11 cellular contexts compared by ENCODE assay signal in the genomic region with DNA sequence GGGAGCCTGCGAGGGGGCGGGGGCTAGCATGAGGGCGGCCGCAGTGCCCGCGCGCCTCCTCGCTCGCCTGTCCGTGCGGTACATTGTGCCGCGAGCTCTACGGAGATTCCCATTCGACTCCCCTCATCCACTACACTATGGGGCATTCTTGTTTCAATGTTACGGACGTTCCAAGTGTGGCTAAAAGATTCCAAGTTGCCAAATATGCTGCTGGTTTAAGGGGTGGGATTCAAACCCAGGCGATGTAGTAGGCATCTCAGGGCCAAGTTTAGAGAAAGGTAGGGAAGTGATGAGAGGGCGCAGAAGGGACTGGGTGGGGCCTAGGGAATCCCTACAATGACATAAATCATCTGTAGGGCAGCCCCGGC. TPM values are rescaled to one million over a fixed set of nuclear protein-coding genes. Genes with fewer than 3 reads are reported as not detected.
DNase-seq lines count a peak whose midpoint lies in the region; TF ChIP-seq lines count a peak whose summit lies in the region.
"Had no signal": no experiment of that assay in that cellular context is flagged by ENCODE, and none has a peak within 500 bp of the region (broad histone marks: within the 10 kb centered on the region; RNA-seq: fewer than 3 reads in every experiment).

No MANE protein-coding gene starts in this region.

- no peaks in the 10 kb centered on the region for H3K9me3 ChIP-seq in OCI-LY1 (ENCODE audit: low read length)
- H3K9me3 ChIP-seq in trophoblast cell (ENCODE audit: insufficient read depth, low read depth, low read length) = peaks cover 2% of the 10 kb centered on the region
- H3K9me3 ChIP-seq: gastroesophageal sphincter had no signal

- H2AFZ ChIP-seq in OCI-LY1 (ENCODE audit: low read length) (no peak overlapping the region), trophoblast cell (ENCODE audit: insufficient read depth, low read length, poor library complexity) (no peak overlapping the region)

- H3K4me3 ChIP-seq in GM12864 (ENCODE audit: low read depth, low read length) = no peak overlapping the region
- H3K4me3 ChIP-seq in OCI-LY1 (ENCODE audit: low read depth, low read length, poor library complexity, severe bottlenecking) = peak overlapping the region; percentile 16
- no peak overlapping the region for H3K4me3 ChIP-seq in fibroblast of villous mesenchyme (ENCODE audit: low read depth, low read length)
- H3K4me3 ChIP-seq in trophoblast cell (ENCODE audit: low read depth, low read length) = no peak overlapping the region

- no peak overlapping the region for H4K8ac ChIP-seq in trophoblast cell (ENCODE audit: low read depth, low read length)

- H3K79me1 ChIP-seq in trophoblast cell (ENCODE audit: low read length) = no peaks in the 10 kb centered on the region

- H4K20me1 ChIP-seq in OCI-LY1 (ENCODE audit: insufficient read depth, low read length) = no peaks in the 10 kb centered on the region

- H2BK120ac ChIP-seq in trophoblast cell (ENCODE audit: insufficient read depth, low read length, poor library complexity) = no peak overlapping the region

- H2BK12ac ChIP-seq in trophoblast cell (ENCODE audit: low read length) = no peak overlapping the region

- no peaks in the 10 kb centered on the region for H3K9me2 ChIP-seq in OCI-LY1 (ENCODE audit: low read depth, low read length)

- H3K36me3 ChIP-seq in OCI-LY1 (ENCODE audit: insufficient read depth, low read length) (no peaks in the 10 kb centered on the region), trophoblast cell (ENCODE audit: control insufficient read depth in 1 of 2, insufficient read depth in 2 of 2, low read length in 2 of 2) (no peaks in the 10 kb centered on the region)
- H3K36me3 ChIP-seq: gastroesophageal sphincter had no signal

- H3K14ac ChIP-seq in trophoblast cell (ENCODE audit: low read length) = no peak overlapping the region

- H3K27ac ChIP-seq in OCI-LY1 (ENCODE audit: low read depth, low read length, poor library complexity, severe bottlenecking) = no peak overlapping the region
- no peak overlapping the region for H3K27ac ChIP-seq in trophoblast cell (ENCODE audit: low read depth, low read length)
- H3K27ac ChIP-seq: gastroesophageal sphincter had no signal

- H2AK5ac ChIP-seq in trophoblast cell (ENCODE audit: low read length) = no peak overlapping the region

- peak overlapping the region; percentile 11; the same call in 1 of the 2 replicates for H3K4me2 ChIP-seq in OCI-LY1 (ENCODE audit: low read length)
- peak overlapping the region; percentile 54 for H3K4me2 ChIP-seq in trophoblast cell (ENCODE audit: low read length)

- peak; percentile 40 for TF ChIP-seq CTCF in GM12864 (IDR thresholded peaks at IDR 0.05; ENCODE audit: low read depth, low read length, missing control alignments)
- TF ChIP-seq CTCF in OCI-LY1 (IDR thresholded peaks at IDR 0.05; ENCODE audit: low read length) = no peak
- TF ChIP-seq CTCF in fibroblast of villous mesenchyme (IDR thresholded peaks at IDR 0.05; ENCODE audit: insufficient read depth, low read depth, low read length) = peak; percentile 28

- H3K79me2 ChIP-seq in OCI-LY1 (ENCODE audit: insufficient read depth, low read length) = no peaks in the 10 kb centered on the region
- no peaks in the 10 kb centered on the region for H3K79me2 ChIP-seq in trophoblast cell (ENCODE audit: control insufficient read depth, insufficient read depth, low read length, poor library complexity)

- H3K27me3 ChIP-seq in OCI-LY1 (ENCODE audit: insufficient read depth, low read length) (peaks cover 9% of the 10 kb centered on the region), trophoblast cell (ENCODE audit: insufficient read depth, low read length) (peaks cover 50% of the 10 kb centered on the region)

- H4K12ac ChIP-seq in trophoblast cell (ENCODE audit: low read depth, low read length) = no peak overlapping the region

- DNase-seq in GM12864 (ENCODE audit: low read depth) = no peak
- no peak for DNase-seq in fibroblast of villous mesenchyme (ENCODE audit: low read depth)
- no peak for DNase-seq in trophoblast cell
- no peak for DNase-seq in ecto neural progenitor cell (ENCODE audit: low spot score)
- DNase-seq in cortex of kidney (lab: John Stamatoyannopoulos, UW) = no peak
- DNase-seq in GOT3 (lab: John Stamatoyannopoulos, UW) = no peak
- DNase-seq in activated CD4-positive, CD25-positive, alpha-beta regulatory T cell (lab: John Stamatoyannopoulos, UW) = no peak
- DNase-seq: cerebellar nuclear complex; stimulated activated CD4-positive, alpha-beta T cell treated with anti-CD3 and anti-CD28 coated beads, Interleukin-12 subunit alpha, Interleukin-12 subunit beta, amount 100 ng/mL, for 4 hours had no signal

- H4K91ac ChIP-seq in trophoblast cell (ENCODE audit: low read depth, low read length) = no peak overlapping the region

- H3K4me1 ChIP-seq in OCI-LY1 (ENCODE audit: insufficient read depth, low read length, severe bottlenecking) = peaks cover 4% of the 10 kb centered on the region
- peaks cover 17 to 19% of the 10 kb centered on the region in 2 experiments for H3K4me1 ChIP-seq in trophoblast cell (ENCODE audit: control insufficient read depth in 1 of 2, insufficient read depth in 2 of 2, low read length in 2 of 2)

- no peak overlapping the region for H3K23ac ChIP-seq in trophoblast cell (ENCODE audit: low read length)

- no peaks in the 10 kb centered on the region for H3F3A ChIP-seq in OCI-LY1 (ENCODE audit: insufficient read depth, low read length)

- no peak overlapping the region for H2BK5ac ChIP-seq in trophoblast cell (ENCODE audit: low read depth, low read length, poor library complexity)

- no peak overlapping the region for H3K4ac ChIP-seq in trophoblast cell (ENCODE audit: low read depth, low read length)

- no peak overlapping the region for H3K18ac ChIP-seq in trophoblast cell (ENCODE audit: low read length)

- WGBS in trophoblast cell (ENCODE audit: extremely low coverage, insufficient coverage, insufficient read length) = no CpG with 5 or more reads among the region's 20 CpGs

- H3K9ac ChIP-seq in OCI-LY1 (ENCODE audit: low read length) = no peak overlapping the region
- H3K9ac ChIP-seq in trophoblast cell (ENCODE audit: low read length) = no peak overlapping the region

RNA-seq across cellular contexts. Expression of a gene that starts 10.0 kb away (rescaled TPM):
- total RNA-seq in fibroblast of villous mesenchyme = 1.3 TPM in 1 of 2 replicates, not detected in the other
- polyA plus RNA-seq in trophoblast cell (2013) = 0.15 and 0.21 TPM in 2 replicates
- total RNA-seq: gastroesophageal sphincter had no signal

RNA-seq across cellular contexts. Expression of a gene that starts 18.3 kb away (rescaled TPM):
- not detected in 2 replicates for total RNA-seq in fibroblast of villous mesenchyme
- 0.07 and 0.21 TPM in 2 replicates for polyA plus RNA-seq in trophoblast cell (2013)
- total RNA-seq: gastroesophageal sphincter had no signal

RNA-seq across cellular contexts. Expression of a gene that starts 38.1 kb away (rescaled TPM):
- total RNA-seq in fibroblast of villous mesenchyme = not detected in 2 replicates
- 0.06 and 0.07 TPM in 2 replicates for polyA plus RNA-seq in trophoblast cell (2013)
- total RNA-seq: gastroesophageal sphincter had no signal

RNA-seq across cellular contexts. Expression of a gene that starts 43.8 kb away (rescaled TPM):
- not detected in 2 replicates for total RNA-seq in fibroblast of villous mesenchyme
- 0.16 and 0.18 TPM in 2 replicates for polyA plus RNA-seq in trophoblast cell (2013)

RNA-seq across cellular contexts. Expression of a gene that starts 57.5 kb away (rescaled TPM):
- total RNA-seq in fibroblast of villous mesenchyme = not detected in 2 replicates
- 0.04 TPM in 1 of 2 replicates, not detected in the other for polyA plus RNA-seq in trophoblast cell (2013)
